ENCODE assay signal across 8 cellular contexts in genomic region chr16:30186782-30187555, GRCh38. TPM values are rescaled to one million over a fixed set of nuclear protein-coding genes. Genes with fewer than 3 reads are reported as not detected.
A peak's percentile ranks its signal among the peaks of the same experiment; 100 is the strongest.
DNase-seq lines count a peak whose midpoint lies in the region; ATAC-seq and TF ChIP-seq lines count a peak whose summit lies in the region.

No MANE protein-coding gene starts in this region.

- H3K27me3 ChIP-seq in BJ (ENCODE audit: control insufficient read depth, insufficient read depth, low read length), result no peaks in the 10 kb centered on the region
- no peaks in the 10 kb centered on the region for H3K27me3 ChIP-seq in duodenal mucosa (ENCODE audit: control insufficient read depth in 1 of 2, insufficient read depth in 2 of 2, low read length in 2 of 2)
- H3K27me3 ChIP-seq in mononuclear cell (ENCODE audit: insufficient read depth, low read length), result no peaks in the 10 kb centered on the region

- DNase-seq in BJ (ENCODE audit: low read depth), result no peak
- peak; percentile 95 for DNase-seq in activated CD8-positive, alpha-beta T cell treated with anti-CD3 and anti-CD28 coated beads for 36 hours
- peak; percentile 84 for DNase-seq in stimulated activated CD8-positive, alpha-beta memory T cell treated with anti-CD3 and anti-CD28 coated beads, Interleukin-7, amount 100 ng/mL, for 24 hours (ENCODE audit: low read depth)
- DNase-seq in NCI-H345 (lab: John Stamatoyannopoulos, UW), result no peak

- peak overlapping the region; percentile 44 to 51 for H3K9ac ChIP-seq in duodenal mucosa (ENCODE audit: low read depth in 1 of 2, low read length in 2 of 2)

- no peaks in the 10 kb centered on the region for H3K27me3 Mint-ChIP-seq in activated CD8-positive, alpha-beta T cell treated with anti-CD3 and anti-CD28 coated beads for 36 hours

- peak overlapping the region; percentile 100 for H3K4me3 Mint-ChIP-seq in activated CD8-positive, alpha-beta T cell treated with anti-CD3 and anti-CD28 coated beads for 36 hours

- peaks cover 20% of the 10 kb centered on the region for H3K4me1 Mint-ChIP-seq in activated CD8-positive, alpha-beta T cell treated with anti-CD3 and anti-CD28 coated beads for 36 hours (ENCODE audit: low read depth)

- TF ChIP-seq CTCF in BJ (IDR thresholded peaks at IDR 0.05; ENCODE audit: insufficient read depth, low read depth, low read length), result peak; percentile 71
- TF ChIP-seq CTCF in activated CD8-positive, alpha-beta T cell treated with anti-CD3 and anti-CD28 coated beads for 36 hours (IDR thresholded peaks at IDR 0.05), result peak; percentile 97

- no peaks in the 10 kb centered on the region for H3K9me3 Mint-ChIP-seq in activated CD8-positive, alpha-beta T cell treated with anti-CD3 and anti-CD28 coated beads for 36 hours

- H3K36me3 ChIP-seq in BJ (ENCODE audit: control insufficient read depth, insufficient read depth, low read length) (peaks cover 2% of the 10 kb centered on the region; the same call in 1 of the 2 replicates), duodenal mucosa (ENCODE audit: control insufficient read depth in 1 of 2, insufficient read depth in 2 of 2, low read length in 2 of 2) (peaks cover 0 to 9% of the 10 kb centered on the region in 2 donors)

- H3K4me3 ChIP-seq in BJ (ENCODE audit: low read depth, low read length), result no peak overlapping the region
- H3K4me3 ChIP-seq in duodenal mucosa (ENCODE audit: low read depth in 1 of 2, low read length in 2 of 2), result peak overlapping the region; percentile 41 to 62
- peak overlapping the region; percentile 94 for H3K4me3 ChIP-seq in mononuclear cell (ENCODE audit: low read length)

- H3K27ac ChIP-seq in duodenal mucosa (ENCODE audit: low read depth, low read length), result peak overlapping the region; percentile 66

- ATAC-seq in activated CD8-positive, alpha-beta T cell treated with anti-CD3 and anti-CD28 coated beads for 36 hours, result peak; percentile 10
- ATAC-seq in HG02678 (IDR thresholded peaks at IDR 0.05; ENCODE audit: unreplicated experiment), result no peak

- peak; percentile 7; the same call in 1 of the 2 replicates for TF ChIP-seq RAD21 in Ishikawa (IDR thresholded peaks at IDR 0.05; ENCODE audit: low read depth)

- POLR2A ChIA-PET in BJ (lab: Charles Lee), result no interaction called here
- POLR2A ChIA-PET in activated CD8-positive, alpha-beta T cell treated with anti-CD3 and anti-CD28 coated beads for 36 hours (lab: Charles Lee), result interaction anchor here (0.6 to 4.5 kb wide), 8 partner anchors 9 to 222 kb away, joined by 3 to 47 read pairs (median 4); partner anchors contain the start of genes ALDOA, MAPK3, PPP4C and TBX6

- H3K27ac Mint-ChIP-seq in activated CD8-positive, alpha-beta T cell treated with anti-CD3 and anti-CD28 coated beads for 36 hours, result peak overlapping the region; percentile 100

- no peaks in the 10 kb centered on the region for H3K9me3 ChIP-seq in duodenal mucosa (ENCODE audit: control insufficient read depth in 1 of 2, low read length in 2 of 2)
- H3K9me3 ChIP-seq in mononuclear cell (ENCODE audit: low read depth, low read length), result no peaks in the 10 kb centered on the region

- H3K4me1 ChIP-seq in duodenal mucosa (ENCODE audit: control insufficient read depth in 1 of 2, insufficient read depth in 2 of 2, low read length in 2 of 2) (peaks cover 14 to 36% of the 10 kb centered on the region in 2 donors), mononuclear cell (ENCODE audit: insufficient read depth, low read length) (peaks cover 45% of the 10 kb centered on the region)

- CTCF ChIA-PET in BJ (lab: Yijun Ruan, JAX), result no interaction called here
- CTCF ChIA-PET in activated CD8-positive, alpha-beta T cell treated with anti-CD3 and anti-CD28 coated beads for 36 hours (lab: Charles Lee), result interaction anchor here (0.6 to 2.7 kb wide), 4 partner anchors 55 to 372 kb away, joined by 3 to 12 read pairs (median 6); partner anchors contain the start of gene GDPD3

- TF ChIP-seq EP300 in Ishikawa (IDR thresholded peaks at IDR 0.05; ENCODE audit: borderline replicate concordance), result no peak

- peaks cover 44% of the 10 kb centered on the region for H3K36me3 Mint-ChIP-seq in activated CD8-positive, alpha-beta T cell treated with anti-CD3 and anti-CD28 coated beads for 36 hours (ENCODE audit: low read depth)

- intact Hi-C loops in activated CD8-positive, alpha-beta T cell treated with anti-CD3 and anti-CD28 coated beads for 36 hours (cut with micrococcal nuclease), result no loop called here

TF ChIP-seq in Ishikawa, 13 proteins besides CTCF, POLR2A, EP300 and RAD21:
- TF ChIP-seq YY1 (IDR thresholded peaks at IDR 0.05; ENCODE audit: low read depth) (no peak), EGR1 (IDR thresholded peaks at IDR 0.05) (no peak), NFIC (IDR thresholded peaks at IDR 0.05) (no peak), ZBTB7A (IDR thresholded peaks at IDR 0.05; ENCODE audit: low read depth) (no peak), TAF1 (IDR thresholded peaks at IDR 0.05; ENCODE audit: low read depth) (no peak), TCF12 (IDR thresholded peaks at IDR 0.05; ENCODE audit: low read depth) (no peak), FOXM1 (IDR thresholded peaks at IDR 0.05; ENCODE audit: borderline replicate concordance, low read depth) (no peak), TEAD4 (IDR thresholded peaks at IDR 0.05) (no peak), REST (IDR thresholded peaks at IDR 0.05; ENCODE audit: low read depth) (no peak), USF1 (IDR thresholded peaks at IDR 0.05) (no peak), CREB1 (IDR thresholded peaks at IDR 0.05; ENCODE audit: low read depth) (no peak), MAX (IDR thresholded peaks at IDR 0.05) (no peak), CEBPB (IDR thresholded peaks at IDR 0.05) (no peak)

RNA-seq across cellular contexts. Expression of gene CORO1A, which starts 3.6 kb away (rescaled TPM):
- 1.6 and 2.6 TPM in 2 replicates for polyA plus RNA-seq in BJ (2011; rRNA removed)
- 2.7 and 2.9 TPM in 2 replicates for polyA minus RNA-seq in BJ (2011; rRNA and poly(A)+ RNA removed)
- total RNA-seq in activated CD8-positive, alpha-beta T cell treated with anti-CD3 and anti-CD28 coated beads for 36 hours, result 1,000 to 10,000 TPM; 1,130 to 1,151 TPM
- 361 TPM for total RNA-seq in mononuclear cell

RNA-seq across cellular contexts. Expression of gene BOLA2B, which starts 6.5 kb away (rescaled TPM):
- polyA plus RNA-seq in BJ (2011; rRNA removed), result 32.0 and 50.2 TPM in 2 replicates
- 13.3 and 22.7 TPM in 2 replicates for polyA minus RNA-seq in BJ (2011; rRNA and poly(A)+ RNA removed)
- 100 to 1,000 TPM; 248 to 254 TPM for total RNA-seq in activated CD8-positive, alpha-beta T cell treated with anti-CD3 and anti-CD28 coated beads for 36 hours
- total RNA-seq in mononuclear cell, result 35.4 TPM

RNA-seq across cellular contexts. Expression of gene SLX1A, which starts 6.7 kb away (rescaled TPM):
- polyA plus RNA-seq in BJ (2011; rRNA removed), result 7.5 and 19.8 TPM in 2 replicates
- 5.5 and 6.1 TPM in 2 replicates for polyA minus RNA-seq in BJ (2011; rRNA and poly(A)+ RNA removed)
- 100 to 1,000 TPM; 116 to 129 TPM for total RNA-seq in activated CD8-positive, alpha-beta T cell treated with anti-CD3 and anti-CD28 coated beads for 36 hours
- total RNA-seq in mononuclear cell, result 22.5 TPM

RNA-seq across cellular contexts. Expression of gene SULT1A3, which starts 12.1 kb away (rescaled TPM):
- 6.2 TPM in 2 replicates for polyA plus RNA-seq in BJ (2011; rRNA removed)
- polyA minus RNA-seq in BJ (2011; rRNA and poly(A)+ RNA removed), result 1.4 and 4.9 TPM in 2 replicates
- total RNA-seq in activated CD8-positive, alpha-beta T cell treated with anti-CD3 and anti-CD28 coated beads for 36 hours, result 10 to 100 TPM; 14.8 to 18.0 TPM
- 3.8 TPM for total RNA-seq in mononuclear cell

Comparison
In these comparisons a context has a peak if more than half of its experiments do, and no peak if none do; other contexts are left out.
1. DNase-seq: peak in activated CD8-positive, alpha-beta T cell treated with anti-CD3 and anti-CD28 coated beads for 36 hours (single experiment) and stimulated activated CD8-positive, alpha-beta memory T cell treated with anti-CD3 and anti-CD28 coated beads, Interleukin-7, amount 100 ng/mL, for 24 hours (single experiment); none in BJ (single experiment) and NCI-H345 (single experiment).